Comparison of ENCODE assay signal across 18 cellular contexts in genomic region chr6:56021943-56022342, GRCh38.
DNase-seq lines count a peak whose midpoint lies in the region; ATAC-seq, FAIRE-seq and TF ChIP-seq lines count a peak whose summit lies in the region.
"Had no signal": no experiment of that assay in that cellular context is flagged by ENCODE, and none has a peak within 500 bp of the region (broad histone marks: within the 10 kb centered on the region; RNA-seq: fewer than 3 reads in every experiment).

No MANE protein-coding gene starts in this region.

- CTCF ChIA-PET in PC-3 (lab: Charles Lee): no interaction called here

- no peak overlapping the region for H3K9ac ChIP-seq in PC-3 (ENCODE audit: low read length)

- H3K27ac ChIP-seq in PC-3 (ENCODE audit: low read length): no peak overlapping the region
- H3K27ac ChIP-seq: psoas muscle, stomach had no signal

- no TSS peak for BruUV-seq in PC-3 (replicated peaks; lab: Mats Ljungman, UMichigan)

- H3K4me1 ChIP-seq in HAP-1 (peaks cover 5% of the 10 kb centered on the region), PC-3 (ENCODE audit: insufficient read depth, low read length) (no peaks in the 10 kb centered on the region), mucosa of descending colon (ENCODE audit: low read depth) (no peaks in the 10 kb centered on the region)
- H3K4me1 ChIP-seq: psoas muscle, stomach had no signal

- no peaks in the 10 kb centered on the region for H3K79me2 ChIP-seq in PC-3 (ENCODE audit: low read length)

- POLR2A ChIA-PET in PC-3 (lab: Charles Lee; ENCODE audit: unreplicated experiment): no interaction called here

- H3F3A ChIP-seq in PC-3 (ENCODE audit: low read length, unreplicated experiment): no peaks in the 10 kb centered on the region

- no peaks in the 10 kb centered on the region for H3K9me2 ChIP-seq in PC-3 (replicated peaks; ENCODE audit: low read length)

- DNase-seq in AG09319 (ENCODE audit: extremely low read depth, low read depth) (no peak), HAP-1 (ENCODE audit: low spot score in 2 of 2) (peak; percentile 65 to 72), PC-3 (peak; percentile 47), fibroblast of pulmonary artery (ENCODE audit: low read depth) (no peak), posterior vena cava (ENCODE audit: low spot score) (no peak), mucosa of descending colon (no peak), GM12891 (ENCODE audit: insufficient read length, low spot score) (no peak)
- DNase-seq in NK-92 treated with Interleukin-12 subunit alpha and Interleukin-12 subunit beta, amount 100 ng/mL, for 24 hours (lab: John Stamatoyannopoulos, UW): no peak
- DNase-seq: activated T-cell treated with anti-CD3 and anti-CD28 coated beads, Interleukin-2, amount 50 U/mL, for 24 hours; DND-41; effector CD4-positive, alpha-beta T cell; naive B cell; NCI-H2029 treated with DMSO at 0.1 percent for 48 hours; NCI-H748 treated with DMSO at 0.1 percent for 48 hours; psoas muscle; stimulated activated CD4-positive, alpha-beta T cell treated with anti-CD3 and anti-CD28 coated beads, Interleukin-15, amount 100 ng/mL, for 24 hours; stomach had no signal

- intact Hi-C loops in PC-3 (cut with micrococcal nuclease) (no loop called here), posterior vena cava (cut with DNase I) (no loop called here), mucosa of descending colon (cut with DNase I, micrococcal nuclease) (no loop called here)

- peak; percentile 30 for TF ChIP-seq CTCF in AG09319 (IDR thresholded peaks at IDR 0.05; ENCODE audit: low read depth, low read length)
- peak; percentile 58 for TF ChIP-seq CTCF in PC-3 (conservative IDR thresholded peaks at IDR 0.05; ENCODE audit: low read depth, low read length)
- TF ChIP-seq CTCF in fibroblast of pulmonary artery (IDR thresholded peaks at IDR 0.05; ENCODE audit: low read length, missing control alignments): peak; percentile 5
- TF ChIP-seq CTCF in mucosa of descending colon (IDR thresholded peaks at IDR 0.05): no peak

- H3K9me3 ChIP-seq in HAP-1 (no peaks in the 10 kb centered on the region), PC-3 (ENCODE audit: low read length) (no peaks in the 10 kb centered on the region), mucosa of descending colon (no peaks in the 10 kb centered on the region)
- H3K9me3 ChIP-seq: psoas muscle, stomach had no signal

- H3K4me2 ChIP-seq in PC-3 (ENCODE audit: low read length): no peak overlapping the region

- H4K20me1 ChIP-seq in PC-3 (ENCODE audit: low read length): no peaks in the 10 kb centered on the region

- H3K36me3 ChIP-seq in HAP-1 (replicated peaks) (no peaks in the 10 kb centered on the region), PC-3 (ENCODE audit: low read depth, low read length) (no peaks in the 10 kb centered on the region), mucosa of descending colon (ENCODE audit: low read depth) (no peaks in the 10 kb centered on the region)
- H3K36me3 ChIP-seq: SJCRH30, stomach had no signal

- ATAC-seq in PC-3: no peak
- no peak for ATAC-seq in mucosa of descending colon
- ATAC-seq: psoas muscle had no signal

- H2AFZ ChIP-seq in PC-3 (ENCODE audit: low read length): no peak overlapping the region

- H3K27me3 ChIP-seq in HAP-1 (ENCODE audit: low read depth) (no peaks in the 10 kb centered on the region), PC-3 (ENCODE audit: low read length) (no peaks in the 10 kb centered on the region)
- H3K27me3 ChIP-seq: SJCRH30, stomach had no signal

- in situ Hi-C loops in HAP-1 (cut with MboI; ENCODE audit: low sequenced_read_pairs): no loop called here

- FAIRE-seq in GM12891 (lab: Jason Lieb, UNC): no peak

- H3K4me3 ChIP-seq in HAP-1 (no peak overlapping the region), PC-3 (ENCODE audit: low read length) (no peak overlapping the region), fibroblast of pulmonary artery (replicated peaks; ENCODE audit: low read depth, low read length) (no peak overlapping the region), mucosa of descending colon (no peak overlapping the region)
- H3K4me3 ChIP-seq: psoas muscle, SJCRH30, stomach had no signal

- no peak for TF ChIP-seq POLR2A in GM12891 (IDR thresholded peaks at IDR 0.05; ENCODE audit: low read depth, low read length)

TF ChIP-seq in GM12891, 5 proteins besides CTCF, POLR2A, EP300 and RAD21:
- TF ChIP-seq TAF1 (IDR thresholded peaks at IDR 0.05; ENCODE audit: low read depth, low read length): no peak
- TF ChIP-seq POU2F2 (IDR thresholded peaks at IDR 0.05; ENCODE audit: low read depth, low read length): no peak
- no peak for TF ChIP-seq PAX5 (IDR thresholded peaks at IDR 0.05; ENCODE audit: insufficient read depth, low read length, severe bottlenecking)
- no peak for TF ChIP-seq SPI1 (IDR thresholded peaks at IDR 0.05; ENCODE audit: low read depth, low read length)
- no peak for TF ChIP-seq POLR2AphosphoS5 (IDR thresholded peaks at IDR 0.05; ENCODE audit: low read depth, low read length)

Comparison
In these comparisons a context has a peak if more than half of its experiments do, and no peak if none do; other contexts are left out.
1. DNase-seq: peak in HAP-1 (2 of 2) and PC-3 (single experiment); none in AG09319 (single experiment), fibroblast of pulmonary artery (single experiment), posterior vena cava (single experiment), mucosa of descending colon (0 of 3), NK-92 treated with Interleukin-12 subunit alpha and Interleukin-12 subunit beta, amount 100 ng/mL, for 24 hours (single experiment) and GM12891 (single experiment).